ENCODE assay signal across 25 cellular contexts in genomic region chr10:49289480-49289879, GRCh38. TPM values are rescaled to one million over a fixed set of nuclear protein-coding genes. Genes with fewer than 3 reads are reported as not detected.
"Had no signal": no experiment of that assay in that cellular context is flagged by ENCODE, and none has a peak within 500 bp of the region (broad histone marks: within the 10 kb centered on the region; RNA-seq: fewer than 3 reads in every experiment).

No MANE protein-coding gene starts in this region.

- DNase-seq: central memory CD4-positive, alpha-beta T cell; cortex of kidney; dorsolateral prefrontal cortex; effector CD8-positive, alpha-beta T cell; kidney glomerular epithelial cell; lower lobe of right lung; naive B cell; small intestine; stimulated activated CD4-positive, alpha-beta T cell treated with anti-CD3 and anti-CD28 coated beads, Interleukin-12 subunit alpha, Interleukin-12 subunit beta, amount 100 ng/mL, for 4 hours; upper lobe of left lung; uterus had no signal

- H3K4me3 Mint-ChIP-seq: memory B cell; naive B cell; stimulated activated naive CD8-positive, alpha-beta T cell treated with anti-CD3 and anti-CD28 coated beads, Interleukin-15, Interleukin-2, amounts not matched to agents 100 ng/mL and 50 ng/mL, for 24 hours had no signal

- H3K27ac Mint-ChIP-seq: memory B cell; naive B cell; stimulated activated naive CD8-positive, alpha-beta T cell treated with anti-CD3 and anti-CD28 coated beads, Interleukin-15, Interleukin-2, amounts not matched to agents 100 ng/mL and 50 ng/mL, for 24 hours had no signal

- H3K4me1 ChIP-seq: gastroesophageal sphincter, tibial artery, upper lobe of left lung, uterus had no signal

- H3K9me3 Mint-ChIP-seq: memory B cell; stimulated activated naive CD8-positive, alpha-beta T cell treated with anti-CD3 and anti-CD28 coated beads, Interleukin-15, Interleukin-2, amounts not matched to agents 100 ng/mL and 50 ng/mL, for 24 hours had no signal

- H3K4me3 ChIP-seq: dorsolateral prefrontal cortex, esophagus muscularis mucosa, gastroesophageal sphincter, lower lobe of right lung, tibial artery, upper lobe of left lung, uterus had no signal

- H3K36me3 Mint-ChIP-seq: memory B cell, naive B cell had no signal

- ATAC-seq: left lobe of liver, lower lobe of right lung had no signal

- H3K27ac ChIP-seq: dorsolateral prefrontal cortex, epithelial cell of prostate, esophagus muscularis mucosa, gastroesophageal sphincter, lower lobe of right lung, neutrophil, tibial artery, upper lobe of left lung, uterus had no signal

- H3K9me3 ChIP-seq: esophagus muscularis mucosa, gastroesophageal sphincter, lower lobe of right lung, neutrophil, tibial artery, upper lobe of left lung, uterus had no signal

- H3K27me3 ChIP-seq: tibial artery, upper lobe of left lung, uterus had no signal

- H3K36me3 ChIP-seq: esophagus muscularis mucosa, gastroesophageal sphincter, lower lobe of right lung, neutrophil, tibial artery, upper lobe of left lung, uterus had no signal

RNA-seq across cellular contexts. Expression of gene C10orf71, which starts 9.5 kb away (rescaled TPM):
- total RNA-seq: chondrocyte, fibroblast of villous mesenchyme, left lobe of liver, lower lobe of right lung, osteoblast, pulmonary artery endothelial cell, temporal lobe, upper lobe of left lung, uterus had no signal
- polyA plus RNA-seq: neural cell had no signal
